Comparison of ENCODE assay signal across 1 cellular context in genomic region chr6:37059344-37060194, GRCh38.
TF ChIP-seq lines count a peak whose summit lies in the region.

No MANE protein-coding gene starts in this region.

TF ChIP-seq in HepG2, 621 proteins besides CTCF, POLR2A, EP300 and RAD21 (continued from another document and continues in another):
- TF ChIP-seq ZBTB37 (CRISPR knock-in tag; IDR thresholded peaks at IDR 0.05) (no peak), HNRNPUL1 (IDR thresholded peaks at IDR 0.05; ENCODE audit: low read depth, low read length) (no peak), ZNF784 (CRISPR knock-in tag; IDR thresholded peaks at IDR 0.05; ENCODE audit: borderline replicate concordance) (peak; percentile 89), ZNF335 (CRISPR knock-in tag; IDR thresholded peaks at IDR 0.05) (peak; percentile 68; the same call in 1 of the 2 replicates), ZNF292 (CRISPR knock-in tag; IDR thresholded peaks at IDR 0.05; ENCODE audit: borderline replicate concordance, low read depth) (peak; percentile 88), CENPT (CRISPR knock-in tag; IDR thresholded peaks at IDR 0.05; ENCODE audit: low read depth) (0 out of 2 replicates have a peak, but pooled peaks have one; percentile 11), STAG1 (CRISPR knock-in tag; IDR thresholded peaks at IDR 0.05) (peak; percentile 90), FOXA3 (CRISPR knock-in tag; IDR thresholded peaks at IDR 0.05) (peak; percentile 83), ZNF574 (CRISPR knock-in tag; IDR thresholded peaks at IDR 0.05) (peak; percentile 66; the same call in 1 of the 2 replicates), ZHX1 (CRISPR knock-in tag; IDR thresholded peaks at IDR 0.05; ENCODE audit: low read depth) (0 out of 2 replicates have a peak, but pooled peaks have one; percentile 33), MBD4 (IDR thresholded peaks at IDR 0.05; ENCODE audit: borderline replicate concordance, low read length) (no peak), GATA4 (IDR thresholded peaks at IDR 0.05; ENCODE audit: borderline replicate concordance, low read depth) (peak; percentile 79; the same call in 1 of the 2 replicates), ZNF33B (CRISPR knock-in tag; IDR thresholded peaks at IDR 0.05) (no peak), SETDB1 (CRISPR knock-in tag; IDR thresholded peaks at IDR 0.05; ENCODE audit: borderline replicate concordance) (no peak), THYN1 (CRISPR knock-in tag; IDR thresholded peaks at IDR 0.05; ENCODE audit: borderline replicate concordance, low read depth) (no peak), KLF12 (CRISPR knock-in tag; IDR thresholded peaks at IDR 0.05; ENCODE audit: borderline replicate concordance) (peak; percentile 94; the same call in 1 of the 2 replicates), THAP11 (CRISPR knock-in tag; IDR thresholded peaks at IDR 0.05) (peak; percentile 66), POLR2G (IDR thresholded peaks at IDR 0.05; ENCODE audit: low read depth, low read length) (peak; percentile 90), ISX (CRISPR knock-in tag; conservative IDR thresholded peaks at IDR 0.05) (0 out of 2 replicates have a peak, but pooled peaks have one; percentile 24), NCOR1 (IDR thresholded peaks at IDR 0.05; ENCODE audit: borderline replicate concordance, low read length) (peak; percentile 76), STAT6 (CRISPR knock-in tag; IDR thresholded peaks at IDR 0.05; ENCODE audit: borderline replicate concordance) (peak; percentile 86; the same call in 1 of the 2 replicates), ARID2 (CRISPR knock-in tag; IDR thresholded peaks at IDR 0.05; ENCODE audit: borderline replicate concordance) (peak; percentile 73), MAFG (CRISPR knock-in tag; IDR thresholded peaks at IDR 0.05) (peak; percentile 98), HMG20A (CRISPR knock-in tag; IDR thresholded peaks at IDR 0.05; ENCODE audit: borderline replicate concordance) (peak; percentile 87; the same call in 1 of the 2 replicates), REPIN1 (CRISPR knock-in tag; IDR thresholded peaks at IDR 0.05; ENCODE audit: borderline replicate concordance, low read depth) (peak; percentile 86; the same call in 1 of the 2 replicates), DNMT3B (CRISPR knock-in tag; conservative IDR thresholded peaks at IDR 0.05) (peak; percentile 95; the same call in 1 of the 2 replicates), ZBTB7B (CRISPR knock-in tag; IDR thresholded peaks at IDR 0.05) (peak; percentile 84), KMT2A (CRISPR knock-in tag; IDR thresholded peaks at IDR 0.05) (peak; percentile 62), MEIS2 (CRISPR knock-in tag; IDR thresholded peaks at IDR 0.05) (0 out of 2 replicates have a peak, but pooled peaks have one; percentile 19), ZNF619 (CRISPR knock-in tag; IDR thresholded peaks at IDR 0.05) (peak; percentile 83; the same call in 1 of the 2 replicates), ZFP36L2 (CRISPR knock-in tag; IDR thresholded peaks at IDR 0.05) (0 out of 2 replicates have a peak, but pooled peaks have one; percentile 56), ZBTB20 (CRISPR knock-in tag; IDR thresholded peaks at IDR 0.05; ENCODE audit: borderline replicate concordance, low read depth) (peak; percentile 40; the same call in 1 of the 2 replicates), KAT8 (CRISPR knock-in tag; IDR thresholded peaks at IDR 0.05) (peak; percentile 89), ZNF839 (CRISPR knock-in tag; IDR thresholded peaks at IDR 0.05; ENCODE audit: borderline replicate concordance) (peak; percentile 82; the same call in 1 of the 2 replicates), HIVEP1 (CRISPR knock-in tag; IDR thresholded peaks at IDR 0.05) (peak; percentile 22; the same call in 1 of the 2 replicates), ZMYM3 (CRISPR knock-in tag; IDR thresholded peaks at IDR 0.05) (peak; percentile 80), ZHX2 (IDR thresholded peaks at IDR 0.05; ENCODE audit: low read depth) (peak; percentile 63), ZHX2 (CRISPR knock-in tag; IDR thresholded peaks at IDR 0.05; ENCODE audit: borderline replicate concordance) (no peak), ZNF616 (CRISPR knock-in tag; IDR thresholded peaks at IDR 0.05; ENCODE audit: low read depth) (0 out of 2 replicates have a peak, but pooled peaks have one; percentile 7), ZNF136 (CRISPR knock-in tag; IDR thresholded peaks at IDR 0.05; ENCODE audit: low read depth) (0 out of 2 replicates have a peak, but pooled peaks have one; percentile 64), ZNF749 (CRISPR knock-in tag; IDR thresholded peaks at IDR 0.05; ENCODE audit: borderline replicate concordance) (no peak), SRSF1 (optimal IDR thresholded peaks at IDR 0.05; ENCODE audit: low read depth, low read length) (peak; percentile 77), ZNF562 (CRISPR knock-in tag; IDR thresholded peaks at IDR 0.05; ENCODE audit: borderline replicate concordance) (no peak), MYC (CRISPR knock-in tag; IDR thresholded peaks at IDR 0.05; ENCODE audit: borderline replicate concordance) (peak; percentile 55), DRAP1 (CRISPR knock-in tag; IDR thresholded peaks at IDR 0.05) (peak; percentile 83; the same call in 1 of the 2 replicates), HOMEZ (CRISPR knock-in tag; IDR thresholded peaks at IDR 0.05; ENCODE audit: low read depth) (peak; percentile 78)
